In genomic region chr9:35660966-35661413, GRCh38 we compare ENCODE assay signal across 8 cellular contexts. TPM values are rescaled to one million over a fixed set of nuclear protein-coding genes. Genes with fewer than 3 reads are reported as not detected.
DNase-seq lines count a peak whose midpoint lies in the region; TF ChIP-seq lines count a peak whose summit lies in the region.

No MANE protein-coding gene starts in this region.

- no peaks in the 10 kb centered on the region for H3K9me3 ChIP-seq in Caco-2

- no peak overlapping the region for H3K4me3 ChIP-seq in Caco-2 (ENCODE audit: low read depth, low read length)
- H3K4me3 ChIP-seq in LNCaP clone FGC (ENCODE audit: low read depth, low read length) = no peak overlapping the region

- BruUV-seq in Caco-2 (replicated peaks; lab: Mats Ljungman, UMichigan) = no TSS peak

- H3K27me3 ChIP-seq in Caco-2 (replicated peaks; ENCODE audit: control insufficient read depth, insufficient read depth, low read length) = no peaks in the 10 kb centered on the region

- H3K36me3 ChIP-seq in Caco-2 (ENCODE audit: control insufficient read depth, insufficient read depth, low read length) = no peaks in the 10 kb centered on the region

- H3K27ac Mint-ChIP-seq in Caco-2 (ENCODE audit: unreplicated experiment) = no peak overlapping the region
- H3K27ac Mint-ChIP-seq in nephron = peak overlapping the region; percentile 80 to 94 (median 92)

- peaks cover 18% of the 10 kb centered on the region for H3K4me1 Mint-ChIP-seq in Caco-2 (ENCODE audit: low read depth, unreplicated experiment)
- peaks cover 68% of the 10 kb centered on the region for H3K4me1 Mint-ChIP-seq in nephron

- H3K4me1 ChIP-seq in Caco-2 = peaks cover 14% of the 10 kb centered on the region

- H3K4me3 Mint-ChIP-seq in Caco-2 (ENCODE audit: unreplicated experiment) (no peak overlapping the region), nephron (peak overlapping the region; percentile 58 to 86 (median 82))

- TF ChIP-seq CTCF in Caco-2 (IDR thresholded peaks at IDR 0.05; ENCODE audit: insufficient read depth in 1 of 2, low read depth in 1 of 2, low read length in 1 of 2, severe bottlenecking in 1 of 2, unreplicated experiment in 1 of 2) = peak; percentile 15 to 48
- 0 out of 2 replicates have a peak, but pooled peaks have one; percentile 6 for TF ChIP-seq CTCF in LNCaP clone FGC (IDR thresholded peaks at IDR 0.05; ENCODE audit: control insufficient read depth, extremely low read depth, insufficient read depth)
- TF ChIP-seq CTCF in nephron (IDR thresholded peaks at IDR 0.05; ENCODE audit: unreplicated experiment in 3 of 3) = peak; percentile 16 to 47 (median 45)

- DNase-seq in Caco-2 (no peak), LNCaP clone FGC (ENCODE audit: low read depth) (no peak), dermis blood vessel endothelial cell (peak; percentile 30), HuH-7 (ENCODE audit: low spot score) (no peak), SHP77 treated with DMSO at 0.1 percent for 48 hours (lab: John Stamatoyannopoulos, UW) (no peak), OCI-M2 (lab: John Stamatoyannopoulos, UW; ENCODE audit: unreplicated experiment) (no peak)
- no peak for DNase-seq in central memory CD4-positive, alpha-beta T cell

- POLR2A ChIA-PET in Caco-2 (lab: Charles Lee) = interaction anchor here (0.6 to 1.8 kb wide), 7 partner anchors 9 to 71 kb away, joined by 3 to 7 read pairs (median 4); partner anchors contain the start of genes CREB3 and TLN1

- peaks cover 3% of the 10 kb centered on the region for H3K27me3 Mint-ChIP-seq in Caco-2 (ENCODE audit: insufficient read depth, unreplicated experiment)
- H3K27me3 Mint-ChIP-seq in nephron (ENCODE audit: low read depth) = peaks cover 5% of the 10 kb centered on the region

- H3K9me3 Mint-ChIP-seq in Caco-2 (ENCODE audit: unreplicated experiment) (no peaks in the 10 kb centered on the region), nephron (no peaks in the 10 kb centered on the region)

- peaks cover 60% of the 10 kb centered on the region for H3K36me3 Mint-ChIP-seq in Caco-2 (ENCODE audit: insufficient read depth, unreplicated experiment)
- H3K36me3 Mint-ChIP-seq in nephron (ENCODE audit: low read depth) = peaks cover 28% of the 10 kb centered on the region

- intact Hi-C loops in Caco-2 (cut with micrococcal nuclease; ENCODE audit: unreplicated experiment) = loop anchor here (1.0 kb wide), 1 partner anchor 67 kb away; no protein-coding TSS in a partner anchor

- CTCF ChIA-PET in Caco-2 (lab: Charles Lee) = interaction anchor here (0.6 to 2.3 kb wide), 16 partner anchors 8 to 153 kb away, joined by 3 to 22 read pairs (median 5); partner anchors contain the start of genes CREB3, GBA2, HINT2 and RGP1

RNA-seq across cellular contexts. Expression of gene CCDC107, which starts 2.9 kb away (rescaled TPM):
- total RNA-seq in Caco-2 (2022) = 11.8 and 12.1 TPM in 2 replicates
- total RNA-seq in dermis blood vessel endothelial cell = 8.5 and 12.4 TPM in 2 replicates

RNA-seq across cellular contexts. Expression of gene RMRP, which starts 3.2 kb away (rescaled TPM):
- total RNA-seq in Caco-2 (2022) (10,161 and 10,726 TPM in 2 replicates), dermis blood vessel endothelial cell (9,128 and 10,291 TPM in 2 replicates)

RNA-seq across cellular contexts. Expression of gene ARHGEF39, which starts 4.0 kb away (rescaled TPM):
- total RNA-seq in Caco-2 (2022) (31.4 and 32.8 TPM in 2 replicates), dermis blood vessel endothelial cell (0.34 and 3.1 TPM in 2 replicates)

RNA-seq across cellular contexts. Expression of gene SIT1, which starts 10.3 kb away (rescaled TPM):
- not detected in 2 replicates for total RNA-seq in Caco-2 (2022)
- total RNA-seq in dermis blood vessel endothelial cell = not detected in 2 replicates

RNA-seq across cellular contexts. Expression of gene CA9, which starts 12.7 kb away (rescaled TPM):
- total RNA-seq in Caco-2 (2022) (not detected in 2 replicates), dermis blood vessel endothelial cell (not detected in 2 replicates)
